1 cellular context compared by ENCODE assay signal in genomic region chr1:39992229-39992628, GRCh38.
TF ChIP-seq lines count a peak whose summit lies in the region.

No MANE protein-coding gene starts in this region.

TF ChIP-seq in H1, 55 proteins besides CTCF, POLR2A, EP300 and RAD21:
- TF ChIP-seq TAF1 (IDR thresholded peaks at IDR 0.05; ENCODE audit: low read depth, low read length) (no peak), ATF2 (IDR thresholded peaks at IDR 0.05; ENCODE audit: low read length) (no peak), SRF (IDR thresholded peaks at IDR 0.05; ENCODE audit: low read depth, low read length) (no peak), RNF2 (IDR thresholded peaks at IDR 0.05; ENCODE audit: borderline replicate concordance, low read depth, low read length, missing control alignments, poor library complexity, severe bottlenecking) (no peak), SP1 (IDR thresholded peaks at IDR 0.05; ENCODE audit: low read depth, low read length) (no peak), KDM4A (IDR thresholded peaks at IDR 0.05; ENCODE audit: low read depth, low read length, severe bottlenecking) (no peak), YY1 (IDR thresholded peaks at IDR 0.05; ENCODE audit: low read depth, low read length) (no peak), SIN3A (conservative IDR thresholded peaks at IDR 0.05 in 1 of 2, IDR thresholded peaks at IDR 0.05 in 1 of 2; ENCODE audit: low read depth in 1 of 2, low read length in 2 of 2) (no peak), HDAC6 (IDR thresholded peaks at IDR 0.05; ENCODE audit: low read depth, low read length) (no peak), MAFK (IDR thresholded peaks at IDR 0.05; ENCODE audit: low read depth, low read length) (no peak), FOSL1 (IDR thresholded peaks at IDR 0.05; ENCODE audit: insufficient read depth, low read depth, low read length) (no peak)
TF ChIP-seq in H1: peak in this region for 0.
